Comparison of ENCODE assay signal across 13 cellular contexts in genomic region chr19:30245401-30246039, GRCh38.
A peak's percentile ranks its signal among the peaks of the same experiment; 100 is the strongest.
DNase-seq lines count a peak whose midpoint lies in the region; ATAC-seq lines count a peak whose summit lies in the region.
"Had no signal": no experiment of that assay in that cellular context is flagged by ENCODE, and none has a peak within 500 bp of the region (broad histone marks: within the 10 kb centered on the region; RNA-seq: fewer than 3 reads in every experiment).

No MANE protein-coding gene starts in this region.

- H3K9me3 Mint-ChIP-seq in immature natural killer cell: peaks cover 0 to 2% (median 0%) of the 10 kb centered on the region in 6 donors
- H3K9me3 Mint-ChIP-seq: CD4-positive, alpha-beta T cell had no signal

- no peaks in the 10 kb centered on the region for H3K4me1 Mint-ChIP-seq in immature natural killer cell

- no peaks in the 10 kb centered on the region for H3K36me3 Mint-ChIP-seq in immature natural killer cell

- ATAC-seq in left ventricle myocardium superior (no peak), GM21717 (IDR thresholded peaks at IDR 0.05; ENCODE audit: unreplicated experiment) (no peak)

- H3K27me3 Mint-ChIP-seq in immature natural killer cell (ENCODE audit: low read depth in 3 of 3): peaks cover 2 to 6% (median 5%) of the 10 kb centered on the region in 3 donors

- H3K27ac Mint-ChIP-seq in immature natural killer cell: no peak overlapping the region
- H3K27ac Mint-ChIP-seq: CD4-positive, alpha-beta T cell had no signal

- in situ Hi-C loops in G401 (cut with HindIII; ENCODE audit: low sequenced_read_pairs): no loop called here

- DNase-seq in caudate nucleus (lab: John Stamatoyannopoulos, UW): peak in 5 of 61 donors; percentile 12 to 58 (median 19)
- peak; percentile 48 for DNase-seq in medulla oblongata (ENCODE audit: extremely low spot score)
- DNase-seq in superior temporal gyrus (ENCODE audit: extremely low spot score): peak; percentile 77
- DNase-seq in G401 (ENCODE audit: low spot score): no peak
- DNase-seq in left ventricle myocardium superior: no peak
- DNase-seq in immature natural killer cell: no peak
- DNase-seq: ACHN; Caco-2; CD4-positive, alpha-beta T cell; GDM1; GM23248 had no signal

- no peak overlapping the region for H3K4me3 Mint-ChIP-seq in immature natural killer cell
- H3K4me3 Mint-ChIP-seq: CD4-positive, alpha-beta T cell had no signal

- peak overlapping the region; percentile 90 for H3K27ac ChIP-seq in caudate nucleus (ENCODE audit: low read depth, low read length)
- H3K27ac ChIP-seq: C4-2B, GM23248 had no signal

- intact Hi-C loops in left ventricle myocardium superior (cut with micrococcal nuclease): no loop called here

Comparison
In these comparisons a context has a peak if more than half of its experiments do, and no peak if none do; other contexts are left out.
1. DNase-seq: peak in medulla oblongata (single experiment) and superior temporal gyrus (single experiment); none in G401 (single experiment), left ventricle myocardium superior (single experiment) and immature natural killer cell (0 of 3).